Comparison of ENCODE assay signal across 26 cellular contexts in genomic region chr5:14003513-14003912, GRCh38. TPM values are rescaled to one million over a fixed set of nuclear protein-coding genes. Genes with fewer than 3 reads are reported as not detected.
"Had no signal": no experiment of that assay in that cellular context is flagged by ENCODE, and none has a peak within 500 bp of the region (broad histone marks: within the 10 kb centered on the region; RNA-seq: fewer than 3 reads in every experiment).

No MANE protein-coding gene starts in this region.

- FAIRE-seq: colon, kidney had no signal

- H3K27me3 ChIP-seq: dorsolateral prefrontal cortex, foreskin keratinocyte, gastroesophageal sphincter, heart left ventricle, hepatocyte, neural progenitor cell, stomach, thyroid gland, uterus had no signal

- H3K36me3 ChIP-seq: gastroesophageal sphincter, heart left ventricle, left lung, neural progenitor cell, stomach, thyroid gland, uterus had no signal

- ATAC-seq: esophagus mucosa; foreskin keratinocyte; gastroesophageal sphincter; heart left ventricle; naive thymus-derived CD4-positive, alpha-beta T cell; sciatic nerve; stimulated activated effector memory CD8-positive, alpha-beta T cell treated with anti-CD3 and anti-CD28 coated beads, Interleukin-12 subunit alpha, Interleukin-12 subunit beta, amount 100 ng/mL, for 72 hours had no signal

- H2AFZ ChIP-seq: hepatocyte, neural progenitor cell, parathyroid adenoma had no signal

- H3K79me2 ChIP-seq: hepatocyte, parathyroid adenoma had no signal

- H3K27ac ChIP-seq: dorsolateral prefrontal cortex, epithelial cell of prostate, foreskin keratinocyte, gastroesophageal sphincter, heart left ventricle, hepatocyte, left lung, neural progenitor cell, parathyroid adenoma, stomach, thyroid gland, uterus had no signal

- H3K9me3 ChIP-seq: gastroesophageal sphincter, left lung, thyroid gland, uterus had no signal

- DNase-seq: dorsolateral prefrontal cortex; effector CD8-positive, alpha-beta T cell; endodermal cell; foreskin keratinocyte; heart left ventricle; kidney; left lung; mesendoderm; midbrain; naive thymus-derived CD4-positive, alpha-beta T cell; stimulated activated CD4-positive, alpha-beta T cell treated with anti-CD3 and anti-CD28 coated beads, Interleukin-2, amount 100 ng/mL, for 24 hours; stimulated activated CD4-positive, alpha-beta T cell treated with anti-CD3 and anti-CD28 coated beads, Interleukin-4, amount 100 ng/mL, for 24 hours; stimulated activated naive CD4-positive, alpha-beta T cell treated with Interleukin-2 at 50 U/mL for 16 hours; stomach; uterus had no signal

- H3K9ac ChIP-seq: neural progenitor cell, parathyroid adenoma had no signal

- H3K4me1 ChIP-seq: foreskin keratinocyte, gastroesophageal sphincter, neural progenitor cell, parathyroid adenoma, uterus had no signal

- H3K4me2 ChIP-seq: hepatocyte, neural progenitor cell, smooth muscle cell had no signal

- H3K4me3 ChIP-seq: dorsolateral prefrontal cortex, gastroesophageal sphincter, heart left ventricle, hepatocyte, left lung, neural progenitor cell, smooth muscle cell, stomach, thyroid gland, uterus had no signal

RNA-seq across cellular contexts. Expression of gene DNAH5, which starts 59.0 kb away (rescaled TPM):
- total RNA-seq: naive thymus-derived CD4-positive, alpha-beta T cell had no signal
- polyA plus RNA-seq: naive thymus-derived CD4-positive, alpha-beta T cell had no signal
